ENCODE assay signal across 10 cellular contexts in genomic region chr6:12296255-12296573, GRCh38. TPM values are rescaled to one million over a fixed set of nuclear protein-coding genes. Genes with fewer than 3 reads are reported as not detected.
DNase-seq lines count a peak whose midpoint lies in the region; ATAC-seq and TF ChIP-seq lines count a peak whose summit lies in the region.
"Had no signal": no experiment of that assay in that cellular context is flagged by ENCODE, and none has a peak within 500 bp of the region (broad histone marks: within the 10 kb centered on the region; RNA-seq: fewer than 3 reads in every experiment).

No MANE protein-coding gene starts in this region.

- no peak overlapping the region for H3K4me3 ChIP-seq in right atrium auricular region
- H3K4me3 ChIP-seq in brain microvascular endothelial cell (ENCODE audit: low read depth, low read length), result no peak overlapping the region
- peak overlapping the region in 1 of 2 donors; percentile 34 for H3K4me3 ChIP-seq in aorta (ENCODE audit: low read length in 2 of 2)

- H3K9me3 ChIP-seq in right atrium auricular region, result no peaks in the 10 kb centered on the region
- H3K9me3 ChIP-seq in aorta (ENCODE audit: control insufficient read depth, low read length), result no peaks in the 10 kb centered on the region

- ATAC-seq in Right ventricle myocardium superior (ENCODE audit: poor library complexity), result no peak
- peak; percentile 49 for ATAC-seq in aorta (ENCODE audit: low FRiP score)
- ATAC-seq in HG02970 (IDR thresholded peaks at IDR 0.05; ENCODE audit: low FRiP score, unreplicated experiment), result no peak
- no peak for ATAC-seq in GM18520 (IDR thresholded peaks at IDR 0.05; ENCODE audit: unreplicated experiment)
- ATAC-seq: activated T-cell treated with anti-CD3 and anti-CD28 coated beads, Interleukin-2, amount 50 U/mL, for 4 hours had no signal

- peak; percentile 61 for DNase-seq in right atrium auricular region (ENCODE audit: low spot score)
- no peak for DNase-seq in Right ventricle myocardium superior
- DNase-seq in brain microvascular endothelial cell, result peak; percentile 60
- peak; percentile 66 for DNase-seq in kidney glomerular epithelial cell (lab: John Stamatoyannopoulos, UW)
- peak in 1 of 2 donors; percentile 59 for DNase-seq in aorta
- no peak for DNase-seq in stimulated activated CD4-positive, alpha-beta T cell treated with anti-CD3 and anti-CD28 coated beads, Interleukin-1b, Interleukin-23, amount 100 ng/mL, for 48 hours
- DNase-seq: activated T-cell treated with anti-CD3 and anti-CD28 coated beads, Interleukin-2, amount 50 U/mL, for 4 hours; AML-193 had no signal

- no peaks in the 10 kb centered on the region for H3K27me3 ChIP-seq in right atrium auricular region
- H3K27me3 ChIP-seq in brain microvascular endothelial cell (replicated peaks), result no peaks in the 10 kb centered on the region
- H3K27me3 ChIP-seq in aorta (ENCODE audit: control insufficient read depth in 1 of 2, insufficient read depth in 2 of 2, low read length in 1 of 2), result no peaks in the 10 kb centered on the region

- intact Hi-C loops in Right ventricle myocardium superior (cut with DNase I), result no loop called here
- intact Hi-C loops in aorta (cut with DNase I), result loop anchor here (5.0 to 10.0 kb wide), 5 partner anchors 46 to 599 kb away; no protein-coding TSS in a partner anchor

- no peak for TF ChIP-seq CTCF in right atrium auricular region (IDR thresholded peaks at IDR 0.05)
- TF ChIP-seq CTCF in brain microvascular endothelial cell (IDR thresholded peaks at IDR 0.05; ENCODE audit: low read depth, low read length, missing control alignments), result no peak

- in situ Hi-C loops in brain microvascular endothelial cell (cut with HindIII; ENCODE audit: low pct_ligation_motif_present, low sequenced_read_pairs), result loop anchor here (25.0 kb wide), 1 partner anchor 316 kb away; no protein-coding TSS in a partner anchor

- H3K36me3 ChIP-seq in right atrium auricular region (no peaks in the 10 kb centered on the region), brain microvascular endothelial cell (replicated peaks) (peaks cover 19% of the 10 kb centered on the region), aorta (ENCODE audit: control insufficient read depth in 1 of 2, insufficient read depth in 2 of 2, low read length in 1 of 2) (no peaks in the 10 kb centered on the region)

- WGBS in aorta, 2 donors, result 4 to 6% methylated on average over 5 of the region's 5 CpGs

- H3K27ac ChIP-seq in right atrium auricular region (peak overlapping the region in 1 of 2 donors; percentile 18), brain microvascular endothelial cell (peak overlapping the region; percentile 13), aorta (ENCODE audit: low read depth in 1 of 2, low read length in 2 of 2) (peak overlapping the region in 1 of 2 donors; percentile 99)

- H3K4me1 ChIP-seq in right atrium auricular region (peaks cover 0 to 21% of the 10 kb centered on the region in 2 donors), aorta (ENCODE audit: control insufficient read depth in 1 of 2, insufficient read depth in 2 of 2, low read length in 2 of 2) (peaks cover 0 to 4% of the 10 kb centered on the region in 2 donors)

RNA-seq across cellular contexts. Expression of gene EDN1, which starts 6.1 kb away (rescaled TPM):
- total RNA-seq in right atrium auricular region (10 to 100 TPM in 1 of 2 donors, 1 to 10 TPM in 1; 9.0 to 13.4 TPM), Right ventricle myocardium superior (2.2 TPM), aorta (1 to 10 TPM; 3.4 to 10.0 TPM)
- polyA plus RNA-seq in aorta, result 10 to 100 TPM in 1 of 2 donors, 1 to 10 TPM in 1; 3.3 to 10.7 TPM

Comparison
In these comparisons a context has a peak if more than half of its experiments do, and no peak if none do; other contexts are left out.
1. DNase-seq: peak in right atrium auricular region (single experiment), brain microvascular endothelial cell (single experiment) and kidney glomerular epithelial cell (single experiment); none in Right ventricle myocardium superior (single experiment) and stimulated activated CD4-positive, alpha-beta T cell treated with anti-CD3 and anti-CD28 coated beads, Interleukin-1b, Interleukin-23, amount 100 ng/mL, for 48 hours (single experiment).